ENCODE assay signal across 1 cellular context in genomic region chr1:206554201-206554600, GRCh38.
TF ChIP-seq lines count a peak whose summit lies in the region.

No MANE protein-coding gene starts in this region.

TF ChIP-seq in K562, 482 proteins besides CTCF, POLR2A, EP300 and RAD21:
- no peak for TF ChIP-seq SRSF9 (IDR thresholded peaks at IDR 0.05; ENCODE audit: borderline replicate concordance, low read depth, low read length)
- TF ChIP-seq MCM5 (IDR thresholded peaks at IDR 0.05; ENCODE audit: low read depth), result no peak
- TF ChIP-seq RAD51 (IDR thresholded peaks at IDR 0.05; ENCODE audit: borderline replicate concordance, low read depth), result no peak
- no peak for TF ChIP-seq HDAC1 (IDR thresholded peaks at IDR 0.05)
- no peak for TF ChIP-seq REST (CRISPR knock-in tag; IDR thresholded peaks at IDR 0.05; ENCODE audit: low read depth)
- no peak for TF ChIP-seq CLOCK (CRISPR knock-in tag; IDR thresholded peaks at IDR 0.05; ENCODE audit: borderline replicate concordance)
- no peak for TF ChIP-seq USF1 (CRISPR knock-in tag; IDR thresholded peaks at IDR 0.05)
- no peak for TF ChIP-seq GMEB1 (CRISPR knock-in tag; IDR thresholded peaks at IDR 0.05)
- TF ChIP-seq CGGBP1 (CRISPR knock-in tag; IDR thresholded peaks at IDR 0.05), result no peak
- TF ChIP-seq SMARCC2 (IDR thresholded peaks at IDR 0.05; ENCODE audit: low read depth), result no peak
- TF ChIP-seq ZNF124 (CRISPR knock-in tag; IDR thresholded peaks at IDR 0.05), result no peak
- no peak for TF ChIP-seq PURB (CRISPR knock-in tag; IDR thresholded peaks at IDR 0.05; ENCODE audit: low read depth)
- TF ChIP-seq FOXM1 (IDR thresholded peaks at IDR 0.05; ENCODE audit: low read depth), result no peak
- no peak for TF ChIP-seq FOXM1 (CRISPR knock-in tag; IDR thresholded peaks at IDR 0.05; ENCODE audit: low read depth)
TF ChIP-seq in K562: peak in this region for 0.
